ENCODE assay signal across 1 cellular context in genomic region chr7:22255834-22256233, GRCh38.
TF ChIP-seq lines count a peak whose summit lies in the region.

No MANE protein-coding gene starts in this region.

TF ChIP-seq in HepG2, 621 proteins besides CTCF, POLR2A, EP300 and RAD21 (continued from another document):
- TF ChIP-seq HOXD1 (CRISPR knock-in tag; IDR thresholded peaks at IDR 0.05), result no peak
TF ChIP-seq in HepG2: peak in this region for 0.
